15 cellular contexts compared by ENCODE assay signal in the genomic region with DNA sequence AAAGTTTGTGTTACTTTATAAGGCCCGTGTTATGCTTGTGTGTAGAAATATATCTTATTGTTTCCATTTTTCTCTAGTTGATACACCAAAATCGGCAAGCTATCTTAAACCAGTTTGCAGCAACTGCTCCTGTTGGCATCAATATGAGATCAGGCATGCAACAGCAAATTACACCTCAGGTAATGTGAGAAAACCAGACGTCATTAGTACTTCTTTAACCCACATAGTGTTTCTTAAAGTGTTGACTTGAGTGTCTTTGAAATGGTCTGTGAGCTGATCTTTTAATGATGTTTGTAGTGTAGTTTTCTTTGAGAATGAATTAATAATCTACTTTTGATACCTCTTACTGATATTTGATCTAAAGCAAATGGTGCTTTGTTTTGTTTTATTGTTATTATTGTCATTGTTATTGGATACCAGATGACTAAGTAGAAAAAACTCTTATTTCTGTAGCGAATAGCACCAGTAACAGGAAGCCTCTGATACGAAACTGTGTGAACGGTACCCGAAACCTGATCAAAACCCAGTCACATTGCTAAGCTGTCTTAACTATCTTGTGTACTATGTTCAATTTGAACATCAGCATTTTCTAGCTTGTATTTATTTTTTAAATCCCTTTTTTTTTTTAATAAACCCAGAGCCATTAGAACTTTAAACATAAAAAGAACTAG. TPM values are rescaled to one million over a fixed set of nuclear protein-coding genes. Genes with fewer than 3 reads are reported as not detected.
DNase-seq lines count a peak whose midpoint lies in the region; ATAC-seq and FAIRE-seq lines count a peak whose summit lies in the region.
"Had no signal": no experiment of that assay in that cellular context is flagged by ENCODE, and none has a peak within 500 bp of the region (broad histone marks: within the 10 kb centered on the region; RNA-seq: fewer than 3 reads in every experiment).

No MANE protein-coding gene starts in this region.

- peak in 1 of 4 experiments; percentile 57 for ATAC-seq in T-cell (replicated peaks in 1 of 4)
- ATAC-seq in stimulated activated naive B cell treated with anti-CD40 and anti-IgM and Interleukin-4, amounts not matched to agents 10 μg/mL and 1 μg/mL and 100 μg/mL, for 72 hours (replicated peaks) = no peak

- H3K9me3 Mint-ChIP-seq in T-cell (no peaks in the 10 kb centered on the region), immature natural killer cell (no peaks in the 10 kb centered on the region)
- no peaks in the 10 kb centered on the region for H3K9me3 Mint-ChIP-seq in stimulated activated naive B cell treated with anti-CD40 and anti-IgM and Interleukin-4, amounts not matched to agents 10 μg/mL and 1 μg/mL and 100 μg/mL, for 72 hours

- no peaks in the 10 kb centered on the region for H3K27me3 ChIP-seq in skeletal muscle satellite cell (ENCODE audit: control insufficient read depth, insufficient read depth, low read length)
- H3K27me3 ChIP-seq: BE2C had no signal

- peaks cover 5% of the 10 kb centered on the region for H3K36me3 ChIP-seq in skeletal muscle satellite cell (ENCODE audit: insufficient read depth, low read length)
- H3K36me3 ChIP-seq: BE2C had no signal

- peak overlapping the region; percentile 56 to 61 for H3K27ac Mint-ChIP-seq in T-cell
- peak overlapping the region; percentile 90 to 99 (median 96) for H3K27ac Mint-ChIP-seq in immature natural killer cell
- H3K27ac Mint-ChIP-seq in stimulated activated naive B cell treated with anti-CD40 and anti-IgM and Interleukin-4, amounts not matched to agents 10 μg/mL and 1 μg/mL and 100 μg/mL, for 72 hours = no peak overlapping the region

- H3K4me3 Mint-ChIP-seq in T-cell (no peak overlapping the region), immature natural killer cell (peak overlapping the region; percentile 52 to 80 (median 66))
- H3K4me3 Mint-ChIP-seq in stimulated activated naive B cell treated with anti-CD40 and anti-IgM and Interleukin-4, amounts not matched to agents 10 μg/mL and 1 μg/mL and 100 μg/mL, for 72 hours = no peak overlapping the region

- H3K9me3 ChIP-seq in skeletal muscle satellite cell (replicated peaks; ENCODE audit: low read length) = no peaks in the 10 kb centered on the region
- H3K9me3 ChIP-seq: BE2C had no signal

- no peak overlapping the region for H3K4me3 ChIP-seq in skeletal muscle satellite cell (ENCODE audit: low read length)

- H3K36me3 Mint-ChIP-seq in T-cell (peaks cover 25% of the 10 kb centered on the region), immature natural killer cell (peaks cover 9 to 33% (median 20%) of the 10 kb centered on the region in 3 donors)
- H3K36me3 Mint-ChIP-seq in stimulated activated naive B cell treated with anti-CD40 and anti-IgM and Interleukin-4, amounts not matched to agents 10 μg/mL and 1 μg/mL and 100 μg/mL, for 72 hours = peaks cover 11 to 16% of the 10 kb centered on the region in 2 donors

- H3K4me2 ChIP-seq in skeletal muscle satellite cell (ENCODE audit: low read length) = peak overlapping the region; percentile 17

- H3K4me1 Mint-ChIP-seq in T-cell (peaks cover 20 to 24% (median 20%) of the 10 kb centered on the region in 3 donors), immature natural killer cell (peaks cover 63 to 85% of the 10 kb centered on the region in 2 donors)
- no peaks in the 10 kb centered on the region for H3K4me1 Mint-ChIP-seq in stimulated activated naive B cell treated with anti-CD40 and anti-IgM and Interleukin-4, amounts not matched to agents 10 μg/mL and 1 μg/mL and 100 μg/mL, for 72 hours

- no peak for FAIRE-seq in HTR-8/SVneo (lab: Jason Lieb, UNC)

- no peaks in the 10 kb centered on the region for H3K27me3 Mint-ChIP-seq in T-cell
- H3K27me3 Mint-ChIP-seq in immature natural killer cell (ENCODE audit: low read depth in 3 of 3) = peaks cover 0 to 2% (median 0%) of the 10 kb centered on the region in 3 donors
- no peaks in the 10 kb centered on the region for H3K27me3 Mint-ChIP-seq in stimulated activated naive B cell treated with anti-CD40 and anti-IgM and Interleukin-4, amounts not matched to agents 10 μg/mL and 1 μg/mL and 100 μg/mL, for 72 hours

- H3K9ac ChIP-seq in skeletal muscle satellite cell (ENCODE audit: low read depth, low read length) = no peak overlapping the region

- POLR2A ChIA-PET in T-cell (lab: Charles Lee) = interaction anchor here (0.6 to 0.7 kb wide), 2 partner anchors 10 kb away, joined by 3 to 4 read pairs; no protein-coding TSS in a partner anchor

- peak; percentile 2 for DNase-seq in ELR (ENCODE audit: low read depth)
- DNase-seq in T-cell = peak in 5 of 34 experiments; percentile 5 to 22 (median 12)
- DNase-seq in immature natural killer cell = peak; percentile 66 to 76 (median 74)
- no peak for DNase-seq in stimulated activated naive B cell treated with anti-CD40 and anti-IgM and Interleukin-4, amounts not matched to agents 10 μg/mL and 1 μg/mL and 100 μg/mL, for 72 hours
- no peak for DNase-seq in stimulated activated CD4-positive, alpha-beta T cell treated with anti-CD3 and anti-CD28 coated beads, Interleukin-2, amount 100 ng/mL, for 48 hours
- DNase-seq in HTR-8/SVneo (ENCODE audit: insufficient read length, low spot score) = no peak
- DNase-seq: BE2C; H7; NCI-H1417 treated with DMSO at 0.1 percent for 48 hours; NCI-H2029 treated with DMSO at 0.1 percent for 48 hours; NCI-H226; NCI-H526 treated with DMSO at 0.1 percent for 48 hours; NK-92 treated with Interleukin-12 subunit alpha and Interleukin-12 subunit beta, amount 100 ng/mL, for 24 hours; OCI-M1 had no signal

- CTCF ChIA-PET in T-cell (lab: Charles Lee) = interaction anchor here in 1 of 2 donors (0.8 kb wide), 1 partner anchor 34 kb away, joined by 3 read pairs; no protein-coding TSS in a partner anchor

- H3K4me1 ChIP-seq in skeletal muscle satellite cell (ENCODE audit: control insufficient read depth, insufficient read depth, low read length) = peaks cover 7% of the 10 kb centered on the region

RNA-seq across cellular contexts. Expression of gene PTRHD1, which starts 53.7 kb away (rescaled TPM):
- total RNA-seq in T-cell = 10 to 100 TPM; 13.6 to 20.1 (median 14.9) TPM
- 100 to 1,000 TPM in 1 of 3 donors, 10 to 100 TPM in 2; 50.0 to 116 (median 58.6) TPM for polyA plus RNA-seq in immature natural killer cell
- total RNA-seq in skeletal muscle satellite cell (2012; rRNA removed) = 18.5 and 23.8 TPM in 2 replicates

RNA-seq across cellular contexts. Expression of gene CENPO, which starts 53.7 kb away (rescaled TPM):
- 1 to 10 TPM; 4.8 to 8.4 (median 6.4) TPM for total RNA-seq in T-cell
- 1 to 10 TPM; 1.2 to 5.6 (median 4.2) TPM for polyA plus RNA-seq in immature natural killer cell
- total RNA-seq in skeletal muscle satellite cell (2012; rRNA removed) = 19.8 and 23.2 TPM in 2 replicates

Comparison
In these comparisons a context has a peak if more than half of its experiments do, and no peak if none do; other contexts are left out.
1. DNase-seq: peak in ELR (single experiment) and immature natural killer cell (3 of 3); none in stimulated activated naive B cell treated with anti-CD40 and anti-IgM and Interleukin-4, amounts not matched to agents 10 μg/mL and 1 μg/mL and 100 μg/mL, for 72 hours (single experiment), stimulated activated CD4-positive, alpha-beta T cell treated with anti-CD3 and anti-CD28 coated beads, Interleukin-2, amount 100 ng/mL, for 48 hours (0 of 2) and HTR-8/SVneo (single experiment).
2. H3K4me3 Mint-ChIP-seq: peak in immature natural killer cell (5 of 5); none in T-cell (0 of 3) and stimulated activated naive B cell treated with anti-CD40 and anti-IgM and Interleukin-4, amounts not matched to agents 10 μg/mL and 1 μg/mL and 100 μg/mL, for 72 hours (0 of 2).